Comparison of ENCODE assay signal across 31 cellular contexts in the genomic region with DNA sequence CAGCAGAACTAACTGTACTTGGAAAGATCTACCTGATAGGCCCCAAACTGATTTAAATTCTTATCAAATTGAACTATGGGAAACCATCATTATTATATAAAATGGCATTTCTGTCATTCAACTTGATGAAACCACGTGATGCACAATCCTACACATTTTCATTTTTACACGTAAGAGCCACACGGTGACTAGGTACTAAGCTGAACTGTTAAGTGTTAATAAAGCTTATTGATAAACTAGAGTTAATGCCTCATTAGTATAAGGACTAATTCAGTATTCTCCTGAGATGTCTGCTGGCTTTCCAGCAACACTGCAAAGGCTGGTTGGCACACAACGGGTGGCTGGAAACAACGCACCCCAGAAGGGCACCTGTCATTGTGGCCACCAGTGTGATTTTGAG.
"Had no signal": no experiment of that assay in that cellular context is flagged by ENCODE, and none has a peak within 500 bp of the region (broad histone marks: within the 10 kb centered on the region; RNA-seq: fewer than 3 reads in every experiment).

No MANE protein-coding gene starts in this region.

- H3K27ac ChIP-seq: brain microvascular endothelial cell, esophagus muscularis mucosa, foreskin keratinocyte, gastrocnemius medialis, heart right ventricle, hepatocyte had no signal

- FAIRE-seq: astrocyte, bronchial epithelial cell, colon had no signal

- H3K27ac Mint-ChIP-seq: activated CD8-positive, alpha-beta T cell treated with anti-CD3 and anti-CD28 coated beads for 36 hours; activated naive CD8-positive, alpha-beta T cell had no signal

- ATAC-seq: activated CD8-positive, alpha-beta T cell treated with anti-CD3 and anti-CD28 coated beads for 36 hours; activated T-cell treated with anti-CD3 and anti-CD28 coated beads, Interleukin-2, amount 50 U/mL, for 4 hours; activated T-helper 17 cell treated with anti-CD3 and anti-CD28 coated beads, Interleukin-2, amount 50 U/mL, for 72 hours; effector memory CD8-positive, alpha-beta T cell; foreskin keratinocyte; gastrocnemius medialis; heart right ventricle had no signal

- H3K9me3 ChIP-seq: esophagus muscularis mucosa, gastrocnemius medialis, heart right ventricle had no signal

- H2AFZ ChIP-seq: hepatocyte had no signal

- H3K9me3 Mint-ChIP-seq: activated CD8-positive, alpha-beta T cell treated with anti-CD3 and anti-CD28 coated beads for 36 hours; activated T-cell treated with anti-CD3 and anti-CD28 coated beads, Interleukin-2, amount 50 U/mL, for 4 hours; activated T-helper 17 cell treated with anti-CD3 and anti-CD28 coated beads, Interleukin-2, amount 50 U/mL, for 72 hours; effector memory CD8-positive, alpha-beta T cell had no signal

- H3K27me3 Mint-ChIP-seq: activated CD8-positive, alpha-beta T cell treated with anti-CD3 and anti-CD28 coated beads for 36 hours; activated naive CD8-positive, alpha-beta T cell; activated T-helper 17 cell treated with anti-CD3 and anti-CD28 coated beads, Interleukin-2, amount 50 U/mL, for 72 hours; effector memory CD8-positive, alpha-beta T cell had no signal

- H3K27me3 ChIP-seq: brain microvascular endothelial cell, esophagus muscularis mucosa, foreskin keratinocyte, gastrocnemius medialis, heart right ventricle, hepatocyte had no signal

- H3K4me3 ChIP-seq: esophagus muscularis mucosa, gastrocnemius medialis, heart right ventricle, hepatocyte had no signal

- DNase-seq: activated CD4-positive, alpha-beta T cell treated with anti-CD3 and anti-CD28 coated beads for 4 hours; activated CD4-positive, alpha-beta T cell treated with anti-CD3 and anti-CD28 coated beads, Interleukin-2, amount 50 U/mL, for 1 hour; activated CD4-positive, alpha-beta T cell treated with anti-CD3 and anti-CD28 coated beads, Interleukin-2, amount 50 U/mL, for 48 hours; activated CD4-positive, CD25-positive, alpha-beta regulatory T cell; activated CD4-positive, CD25-positive, alpha-beta regulatory T cell treated with anti-CD3 and anti-CD28 coated beads, Interleukin-2, amount 50 U/mL, for 72 hours; activated CD8-positive, alpha-beta memory T cell treated with anti-CD3 and anti-CD28 coated beads for 24 hours; activated CD8-positive, alpha-beta T cell treated with anti-CD3 and anti-CD28 coated beads for 36 hours; activated effector memory CD4-positive, alpha-beta T cell treated with Interleukin-2 at 50 U/mL for 16 hours; activated gamma-delta T cell treated with Interleukin-2 at 50 U/mL for 16 hours; activated naive CD4-positive, alpha-beta T cell treated with anti-CD3 and anti-CD28 coated beads, Interleukin-2, amount 50 U/mL, for 16 hours; activated naive CD4-positive, alpha-beta T cell treated with Interleukin-2 at 50 U/mL for 16 hours; activated T-cell treated with anti-CD3 and anti-CD28 coated beads, Interleukin-2, amount 50 U/mL, for 4 hours; amniotic stem cell; anterior cingulate cortex; brain microvascular endothelial cell; cortex of kidney; dermis blood vessel endothelial cell; effector CD4-positive, alpha-beta T cell; effector memory CD8-positive, alpha-beta T cell; erythroblast; foreskin keratinocyte; gastrocnemius medialis; heart right ventricle; T-helper 2 cell had no signal

- H3K4me3 Mint-ChIP-seq: activated CD8-positive, alpha-beta T cell treated with anti-CD3 and anti-CD28 coated beads for 36 hours; activated naive CD8-positive, alpha-beta T cell; activated T-cell treated with anti-CD3 and anti-CD28 coated beads, Interleukin-2, amount 50 U/mL, for 4 hours; effector memory CD8-positive, alpha-beta T cell had no signal

- H3K36me3 Mint-ChIP-seq: activated naive CD8-positive, alpha-beta T cell had no signal

- H3K4me2 ChIP-seq: hepatocyte had no signal

- H3K36me3 ChIP-seq: brain microvascular endothelial cell, gastrocnemius medialis had no signal
